ENCODE assay signal across 8 cellular contexts in the genomic region with DNA sequence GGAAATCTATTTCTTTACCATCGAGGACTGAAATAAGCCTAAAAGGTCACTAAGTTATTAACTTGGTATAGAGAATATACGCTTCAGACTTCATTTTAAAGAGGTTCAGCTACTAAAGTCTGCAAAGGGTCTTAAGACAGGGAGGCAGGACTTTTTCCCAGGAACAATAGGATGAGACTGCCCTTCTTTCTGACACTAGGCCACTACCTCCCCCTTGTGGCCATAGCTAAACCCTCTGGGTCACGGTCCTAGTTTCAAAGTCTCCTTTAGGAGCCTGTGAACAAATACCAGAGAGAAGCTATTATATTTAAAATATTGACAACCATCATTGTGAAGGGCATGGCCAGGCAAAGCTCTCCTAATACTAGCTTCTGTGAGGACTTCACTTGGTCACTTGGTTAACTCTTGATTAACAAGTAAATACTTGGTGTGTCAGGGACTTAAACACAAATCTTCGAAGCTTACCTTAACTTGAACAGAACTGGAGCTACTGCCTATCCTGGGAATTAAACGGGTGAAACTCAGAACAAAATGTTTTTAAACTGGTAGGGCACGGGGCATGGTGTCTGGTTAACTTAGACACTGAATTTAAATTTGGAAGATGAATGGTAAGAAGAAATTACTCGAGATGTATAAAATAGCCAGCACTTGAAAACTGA.
DNase-seq lines count a peak whose midpoint lies in the region; ATAC-seq, FAIRE-seq and TF ChIP-seq lines count a peak whose summit lies in the region.

No MANE protein-coding gene starts in this region.

- CTCF ChIA-PET in CD4-positive, alpha-beta T cell (lab: Charles Lee) = interaction anchor here (1.4 to 1.5 kb wide), 2 partner anchors 40 to 75 kb away, joined by 3 to 8 read pairs; a partner anchor contains a TSS

- intact Hi-C loops in CD4-positive, alpha-beta T cell (cut with DNase I, micrococcal nuclease) = loop anchor here in 1 of 2 experiments (1.0 kb wide), 1 partner anchor 77 kb away; no protein-coding TSS in a partner anchor

- H3K79me2 ChIP-seq in keratinocyte (ENCODE audit: control insufficient read depth, insufficient read depth, low read length) = peaks cover 22% of the 10 kb centered on the region

- H3K9ac ChIP-seq in keratinocyte (ENCODE audit: control insufficient read depth, extremely low read depth, insufficient read depth, low read length) = no peak overlapping the region

- TF ChIP-seq POLR2A in GM12891 (IDR thresholded peaks at IDR 0.05; ENCODE audit: low read depth, low read length) (no peak), upper lobe of left lung (IDR thresholded peaks at IDR 0.05) (no peak)

- no peak overlapping the region for H3K27ac Mint-ChIP-seq in CD4-positive, alpha-beta T cell

- H3K9me1 ChIP-seq in keratinocyte (ENCODE audit: control insufficient read depth, extremely low read depth, insufficient read depth, low read length) = no peaks in the 10 kb centered on the region

- peak; percentile 33 for FAIRE-seq in GM12891 (lab: Jason Lieb, UNC)
- no peak for FAIRE-seq in bronchial epithelial cell (lab: Jason Lieb, UNC)
- no peak for FAIRE-seq in keratinocyte (lab: Jason Lieb, UNC)

- TF ChIP-seq EP300 in upper lobe of left lung (IDR thresholded peaks at IDR 0.05) = no peak

- H3K4me2 ChIP-seq in keratinocyte (ENCODE audit: control insufficient read depth, extremely low read depth, insufficient read depth, low read depth, low read length) = no peak overlapping the region

- peak; percentile 33 for TF ChIP-seq CTCF in CD4-positive, alpha-beta T cell (IDR thresholded peaks at IDR 0.05)
- TF ChIP-seq CTCF in bronchial epithelial cell (IDR thresholded peaks at IDR 0.05; ENCODE audit: insufficient read depth, low read length, severe bottlenecking) = peak; percentile 78
- peak; percentile 68 to 76 (median 75) for TF ChIP-seq CTCF in keratinocyte (optimal IDR thresholded peaks at IDR 0.05 in 1 of 3, IDR thresholded peaks at IDR 0.05 in 1 of 3, conservative IDR thresholded peaks at IDR 0.05 in 1 of 3; ENCODE audit: extremely low read depth in 1 of 3, insufficient read depth in 2 of 3, low read length in 3 of 3)
- peak in 5 of 6 experiments; percentile 38 to 62 (median 45) for TF ChIP-seq CTCF in upper lobe of left lung (IDR thresholded peaks at IDR 0.05)

- no peak overlapping the region for H3K4me3 Mint-ChIP-seq in CD4-positive, alpha-beta T cell

- no peaks in the 10 kb centered on the region for H3K27me3 Mint-ChIP-seq in CD4-positive, alpha-beta T cell

- POLR2A ChIA-PET in CD4-positive, alpha-beta T cell (lab: Charles Lee) = interaction anchor here (0.6 kb wide), 1 partner anchor 205 kb away, joined by 4 read pairs; no protein-coding TSS in a partner anchor

- WGBS in upper lobe of left lung, 2 donors = 76 to 81% methylated on average over 7 of the region's 7 CpGs

- H3K9me3 ChIP-seq in CD4-positive, alpha-beta T cell (ENCODE audit: control insufficient read depth, low read length) = no peaks in the 10 kb centered on the region
- no peaks in the 10 kb centered on the region for H3K9me3 ChIP-seq in keratinocyte (ENCODE audit: control insufficient read depth, low read depth, low read length)
- no peaks in the 10 kb centered on the region for H3K9me3 ChIP-seq in upper lobe of left lung

- ATAC-seq in CD4-positive, alpha-beta T cell (ENCODE audit: poor library complexity) = no peak
- ATAC-seq in upper lobe of left lung (ENCODE audit: low FRiP score in 2 of 2) (peak in 1 of 2 donors; percentile 76), GM21786 (IDR thresholded peaks at IDR 0.05; ENCODE audit: unreplicated experiment) (no peak), GM21825 (IDR thresholded peaks at IDR 0.05; ENCODE audit: unreplicated experiment) (no peak)

- H3K4me1 ChIP-seq in keratinocyte (ENCODE audit: control insufficient read depth, extremely low read depth, insufficient read depth, low read length) (no peaks in the 10 kb centered on the region), upper lobe of left lung (peaks cover 0 to 2% (median 0%) of the 10 kb centered on the region in 4 donors)

- no peaks in the 10 kb centered on the region for H3K27me3 ChIP-seq in CD4-positive, alpha-beta T cell (ENCODE audit: control insufficient read depth, insufficient read depth, low read length)
- H3K27me3 ChIP-seq in bronchial epithelial cell (ENCODE audit: control insufficient read depth, insufficient read depth, low read length) (no peaks in the 10 kb centered on the region), keratinocyte (ENCODE audit: control insufficient read depth, extremely low read depth, insufficient read depth, low read length) (no peaks in the 10 kb centered on the region), upper lobe of left lung (no peaks in the 10 kb centered on the region)

- dilution Hi-C loops in keratinocyte (cut with MboI; ENCODE audit: extremely low pct_ligation_motif_present, low sequenced_read_pairs) = no loop called here

- H3K4me1 Mint-ChIP-seq in CD4-positive, alpha-beta T cell (ENCODE audit: low read depth) = peaks cover 51% of the 10 kb centered on the region

- no peak for DNase-seq in CD4-positive, alpha-beta T cell
- DNase-seq in GM12891 (ENCODE audit: insufficient read length, low spot score) (no peak), NCI-H748 (lab: John Stamatoyannopoulos, UW; ENCODE audit: unreplicated experiment) (peak; percentile 40), bronchial epithelial cell (ENCODE audit: low read depth) (peak; percentile 51), keratinocyte (ENCODE audit: low read depth, low spot score) (no peak), upper lobe of left lung (no peak)

- no peak overlapping the region for H3K4me3 ChIP-seq in bronchial epithelial cell (ENCODE audit: low read depth, low read length)
- H3K4me3 ChIP-seq in keratinocyte (ENCODE audit: control insufficient read depth in 2 of 3, extremely low read depth in 1 of 3, insufficient read depth in 2 of 3, low read depth in 1 of 3, low read length in 3 of 3) = no peak overlapping the region
- H3K4me3 ChIP-seq in upper lobe of left lung = no peak overlapping the region

- no peak overlapping the region for H3K27ac ChIP-seq in CD4-positive, alpha-beta T cell (ENCODE audit: low read depth, low read length)
- H3K27ac ChIP-seq in keratinocyte (ENCODE audit: control insufficient read depth, insufficient read depth, low read length) (no peak overlapping the region), upper lobe of left lung (no peak overlapping the region)

- H4K20me1 ChIP-seq in keratinocyte (ENCODE audit: control insufficient read depth, extremely low read depth, insufficient read depth, low read length) = no peaks in the 10 kb centered on the region

- H3K36me3 Mint-ChIP-seq in CD4-positive, alpha-beta T cell (ENCODE audit: low read depth) = peaks cover 69% of the 10 kb centered on the region

- H3K36me3 ChIP-seq in bronchial epithelial cell (ENCODE audit: control insufficient read depth, insufficient read depth, low read length) = peaks cover 11% of the 10 kb centered on the region
- H3K36me3 ChIP-seq in keratinocyte (ENCODE audit: control insufficient read depth in 2 of 2, extremely low read depth in 1 of 2, insufficient read depth in 2 of 2, low read length in 2 of 2) = peaks cover 5 to 10% of the 10 kb centered on the region in 2 experiments
- peaks cover 0 to 30% (median 5%) of the 10 kb centered on the region in 4 donors for H3K36me3 ChIP-seq in upper lobe of left lung

- no peak overlapping the region for H2AFZ ChIP-seq in keratinocyte (ENCODE audit: control insufficient read depth, low read length)

- H3K9me3 Mint-ChIP-seq in CD4-positive, alpha-beta T cell = no peaks in the 10 kb centered on the region

TF ChIP-seq in GM12891, 5 proteins besides CTCF, POLR2A, EP300 and RAD21:
- TF ChIP-seq SPI1 (IDR thresholded peaks at IDR 0.05; ENCODE audit: low read depth, low read length) (no peak), POU2F2 (IDR thresholded peaks at IDR 0.05; ENCODE audit: low read depth, low read length) (no peak), POLR2AphosphoS5 (IDR thresholded peaks at IDR 0.05; ENCODE audit: low read depth, low read length) (no peak), TAF1 (IDR thresholded peaks at IDR 0.05; ENCODE audit: low read depth, low read length) (no peak), PAX5 (IDR thresholded peaks at IDR 0.05; ENCODE audit: insufficient read depth, low read length, severe bottlenecking) (no peak)

Comparison
In these comparisons a context has a peak if more than half of its experiments do, and no peak if none do; other contexts are left out.
1. DNase-seq: peak in NCI-H748 (single experiment) and bronchial epithelial cell (single experiment); none in CD4-positive, alpha-beta T cell (0 of 10), GM12891 (single experiment), keratinocyte (single experiment) and upper lobe of left lung (0 of 2).
2. Peak in every context shown above with its lines, with median percentiles within 50 percentile points of each other: CTCF ChIP-seq.